In the genomic region with DNA sequence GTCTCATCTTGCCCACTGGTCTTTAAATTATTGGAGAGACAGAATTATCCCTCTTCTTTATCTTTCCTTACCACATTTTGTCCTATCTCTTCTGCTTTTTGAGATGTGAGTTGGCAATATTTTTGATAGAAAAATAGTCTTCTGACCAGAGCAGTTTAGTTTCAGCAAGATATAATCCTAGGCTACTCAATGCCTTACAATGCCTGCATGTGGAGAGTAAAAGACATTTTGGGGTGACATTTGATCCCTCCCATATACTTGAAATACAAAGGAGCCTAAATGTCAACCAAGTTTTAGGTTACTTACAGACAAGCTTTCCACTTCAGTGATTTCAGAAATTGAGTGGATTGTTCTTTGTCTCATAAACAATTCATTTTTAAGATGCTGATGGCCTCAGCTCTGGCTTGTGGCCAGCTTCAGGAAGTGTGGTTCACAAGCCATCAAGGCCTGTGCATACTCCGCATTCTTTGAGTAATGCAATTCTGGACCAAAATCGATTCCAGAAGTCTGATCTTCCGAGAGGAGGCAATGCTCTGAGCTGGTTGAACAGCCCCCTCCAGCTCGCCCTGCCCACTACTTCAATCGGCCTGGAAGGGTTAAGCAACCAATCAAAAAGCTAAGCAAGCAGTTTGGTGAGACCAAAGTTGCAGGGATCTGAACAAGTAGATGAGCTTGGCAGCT, we compare ENCODE assay signal across 10 cellular contexts.
DNase-seq lines count a peak whose midpoint lies in the region; TF ChIP-seq lines count a peak whose summit lies in the region.
"Had no signal": no experiment of that assay in that cellular context is flagged by ENCODE, and none has a peak within 500 bp of the region (broad histone marks: within the 10 kb centered on the region; RNA-seq: fewer than 3 reads in every experiment).

No MANE protein-coding gene starts in this region.

- TF ChIP-seq POLR2A in transverse colon (IDR thresholded peaks at IDR 0.05) = no peak

- no peaks in the 10 kb centered on the region for H3K9me3 ChIP-seq in smooth muscle cell (replicated peaks; ENCODE audit: low read depth)
- H3K9me3 ChIP-seq in transverse colon = no peaks in the 10 kb centered on the region
- H3K9me3 ChIP-seq: adrenal gland had no signal

- H2AFZ ChIP-seq in smooth muscle cell (ENCODE audit: low read depth) = peak overlapping the region; percentile 2

- H3K9ac ChIP-seq in smooth muscle cell (ENCODE audit: low read depth) = no peak overlapping the region

- H3K27me3 ChIP-seq in H7 (ENCODE audit: control insufficient read depth, insufficient read depth, low read length) = no peaks in the 10 kb centered on the region
- no peaks in the 10 kb centered on the region for H3K27me3 ChIP-seq in smooth muscle cell (ENCODE audit: low read depth)
- H3K27me3 ChIP-seq in transverse colon = no peaks in the 10 kb centered on the region
- H3K27me3 ChIP-seq: adrenal gland had no signal

- no peak overlapping the region for H3K4me2 ChIP-seq in smooth muscle cell

- peak; percentile 11 for DNase-seq in H7
- peak; percentile 48 for DNase-seq in amniotic epithelial cell (ENCODE audit: low read depth)
- peak; percentile 22 for DNase-seq in hepatic stellate cell (ENCODE audit: low spot score)
- no peak for DNase-seq in smooth muscle cell (lab: John Stamatoyannopoulos, UW; ENCODE audit: unreplicated experiment)
- DNase-seq in NCI-H1694 (lab: John Stamatoyannopoulos, UW) = no peak
- no peak for DNase-seq in transverse colon
- DNase-seq in NCI-H146 treated with DMSO at 0.1 percent for 48 hours (lab: John Stamatoyannopoulos, UW; ENCODE audit: unreplicated experiment) = no peak
- DNase-seq in hippocampal formation (lab: John Stamatoyannopoulos, UW) = no peak
- DNase-seq: adrenal gland, NCI-H146 had no signal

- no peak for TF ChIP-seq EP300 in transverse colon (IDR thresholded peaks at IDR 0.05; ENCODE audit: low read depth)

- H3K27ac ChIP-seq in smooth muscle cell (ENCODE audit: low read depth) (peak overlapping the region; percentile 25), transverse colon (no peak overlapping the region)
- H3K27ac ChIP-seq: adrenal gland had no signal

- no peaks in the 10 kb centered on the region for H4K20me1 ChIP-seq in smooth muscle cell (ENCODE audit: low read depth)

- H3K4me1 ChIP-seq in smooth muscle cell (ENCODE audit: low read depth) = peaks cover 20% of the 10 kb centered on the region
- H3K4me1 ChIP-seq in transverse colon = no peaks in the 10 kb centered on the region
- H3K4me1 ChIP-seq: adrenal gland had no signal

- in situ Hi-C loops in transverse colon (cut with MboI; ENCODE audit: low pct_ligation_motif_present in 1 of 4, low pct_unique_long_range_greater_than_20kb in 1 of 4, low sequenced_read_pairs in 3 of 4) = no loop called here

- TF ChIP-seq CTCF in smooth muscle cell (IDR thresholded peaks at IDR 0.05; ENCODE audit: borderline replicate concordance, insufficient read depth, poor library complexity, severe bottlenecking) (no peak), transverse colon (IDR thresholded peaks at IDR 0.05) (no peak)

- intact Hi-C loops in transverse colon (cut with DNase I; ENCODE audit: low total_unique reads) = no loop called here

- 51% methylated on average over 5 of the region's 5 CpGs for WGBS in smooth muscle cell (ENCODE audit: low lambda C conversion rate)
- WGBS in transverse colon (ENCODE audit: low coverage in 1 of 2), 2 donors = 52 to 54% methylated on average over 2 to 5 of the region's 5 CpGs

- no peaks in the 10 kb centered on the region for H3K79me2 ChIP-seq in smooth muscle cell (ENCODE audit: low read depth)

- H3K36me3 ChIP-seq in H7 (replicated peaks; ENCODE audit: control insufficient read depth, insufficient read depth, low read length) (no peaks in the 10 kb centered on the region), smooth muscle cell (ENCODE audit: low read depth) (no peaks in the 10 kb centered on the region), transverse colon (no peaks in the 10 kb centered on the region)
- H3K36me3 ChIP-seq: adrenal gland had no signal

- peaks cover 4% of the 10 kb centered on the region for H3F3A ChIP-seq in smooth muscle cell (ENCODE audit: low read depth)

- H3K4me3 ChIP-seq in H7 (ENCODE audit: insufficient read depth, low read depth, low read length) = no peak overlapping the region
- no peak overlapping the region for H3K4me3 ChIP-seq in smooth muscle cell
- no peak overlapping the region for H3K4me3 ChIP-seq in transverse colon
- H3K4me3 ChIP-seq: adrenal gland had no signal

Comparison
In these comparisons a context has a peak if more than half of its experiments do, and no peak if none do; other contexts are left out.
1. DNase-seq: peak in H7 (single experiment), amniotic epithelial cell (single experiment) and hepatic stellate cell (single experiment); none in smooth muscle cell (single experiment), NCI-H1694 (single experiment), transverse colon (single experiment), NCI-H146 treated with DMSO at 0.1 percent for 48 hours (single experiment) and hippocampal formation (0 of 2).